Comparison of ENCODE assay signal across 8 cellular contexts in the genomic region with DNA sequence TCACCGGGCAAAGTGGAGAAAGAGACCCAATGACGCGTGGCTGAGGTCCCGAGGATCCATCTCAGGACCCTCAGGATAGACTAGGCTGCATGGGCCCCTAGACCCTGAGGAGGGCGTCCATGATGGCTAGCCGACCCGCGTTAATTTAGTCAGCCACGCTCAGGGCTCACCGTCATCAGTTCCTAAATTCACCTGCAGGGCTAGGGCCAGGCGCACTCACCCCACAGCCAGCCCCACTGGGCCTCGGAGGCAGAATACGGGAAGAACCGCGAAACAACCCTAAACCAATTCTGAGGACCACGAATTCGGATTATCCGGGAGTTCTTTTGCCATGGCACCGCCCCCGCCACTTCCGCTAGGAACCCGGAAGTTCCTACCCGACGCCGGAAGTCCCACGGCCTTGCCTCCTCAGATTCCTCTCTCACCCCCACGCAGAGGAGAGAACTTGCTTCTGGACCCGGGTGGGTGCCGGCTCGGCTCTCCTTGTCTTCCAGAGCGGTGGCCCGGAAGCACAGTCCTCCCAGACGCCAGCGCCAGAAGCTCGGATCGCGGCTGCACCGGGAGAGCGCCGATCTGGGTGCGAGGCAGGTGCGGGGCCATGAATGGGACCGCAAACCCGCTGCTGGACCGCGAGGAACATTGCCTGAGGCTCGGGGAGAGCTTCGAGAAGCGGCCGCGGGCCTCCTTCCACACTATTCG. TPM values are rescaled to one million over a fixed set of nuclear protein-coding genes. Genes with fewer than 3 reads are reported as not detected.
DNase-seq lines count a peak whose midpoint lies in the region; ATAC-seq and TF ChIP-seq lines count a peak whose summit lies in the region.

A gene (plus strand): TSS at position 417 of the 699 bp plus-strand sequence. CDS start 182 bp downstream, at position 599.
A gene with protein sequence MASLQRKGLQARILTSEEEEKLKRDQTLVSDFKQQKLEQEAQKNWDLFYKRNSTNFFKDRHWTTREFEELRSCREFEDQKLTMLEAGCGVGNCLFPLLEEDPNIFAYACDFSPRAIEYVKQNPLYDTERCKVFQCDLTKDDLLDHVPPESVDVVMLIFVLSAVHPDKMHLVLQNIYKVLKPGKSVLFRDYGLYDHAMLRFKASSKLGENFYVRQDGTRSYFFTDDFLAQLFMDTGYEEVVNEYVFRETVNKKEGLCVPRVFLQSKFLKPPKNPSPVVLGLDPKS (minus strand): TSS at position 363 of the 699 bp plus-strand sequence. CDS start 1,033 bp downstream, outside the sequence.

- no peak for TF ChIP-seq EP300 in gastroesophageal sphincter (IDR thresholded peaks at IDR 0.05)

- peaks cover 7% of the 10 kb centered on the region for H3K4me1 ChIP-seq in SJSA1 (replicated peaks)
- peaks cover 0 to 55% (median 18%) of the 10 kb centered on the region in 3 donors for H3K4me1 ChIP-seq in gastroesophageal sphincter

- WGBS in gastroesophageal sphincter (ENCODE audit: low coverage in 1 of 2), 2 donors = 2 to 3% methylated on average over 7 to 13 of the region's 52 CpGs

- peak within 1 kb of the TSS; percentile 46 for H3K27ac ChIP-seq in SJSA1
- peak within 1 kb of the TSS; percentile 80 to 88 (median 86) for H3K27ac ChIP-seq in gastroesophageal sphincter

- TF ChIP-seq CTCF in gastroesophageal sphincter (IDR thresholded peaks at IDR 0.05) = peak in 1 of 4 experiments; percentile 32

- H3K4me3 ChIP-seq in SJSA1 = peak within 1 kb of the TSS; percentile 86
- H3K4me3 ChIP-seq in gastroesophageal sphincter = peak within 1 kb of the TSS; percentile 82 to 99

- no peaks in the 10 kb centered on the region for H3K27me3 ChIP-seq in SJSA1 (replicated peaks)
- no peaks in the 10 kb centered on the region for H3K27me3 ChIP-seq in gastroesophageal sphincter

- H3K9me3 ChIP-seq in SJSA1 (replicated peaks) (no peaks in the 10 kb centered on the region), gastroesophageal sphincter (no peaks in the 10 kb centered on the region)

- ATAC-seq in gastroesophageal sphincter = peak; percentile 83

- peak in 1 of 2 donors; percentile 25 for TF ChIP-seq POLR2A in gastroesophageal sphincter (IDR thresholded peaks at IDR 0.05)

- H3K36me3 ChIP-seq in SJSA1 (peaks cover 48% of the 10 kb centered on the region), gastroesophageal sphincter (peaks cover 0 to 54% of the 10 kb centered on the region in 2 donors)

- DNase-seq in ELF-1 (ENCODE audit: low read depth, low spot score) (peak; percentile 85), GOT3 (lab: John Stamatoyannopoulos, UW) (peak; percentile 53), LoVo (ENCODE audit: low spot score) (peak; percentile 81), SJSA1 (ENCODE audit: low read depth in 1 of 2, low spot score in 2 of 2) (peak; percentile 71 to 76), nucleus accumbens (lab: John Stamatoyannopoulos, UW) (peak; percentile 11 to 93 (median 74)), superior temporal gyrus (ENCODE audit: extremely low spot score) (peak; percentile 91)
- peak; percentile 42 to 81 (median 64) for DNase-seq in activated naive CD4-positive, alpha-beta T cell (lab: John Stamatoyannopoulos, UW)

RNA-seq across cellular contexts. Expression of the first gene that starts in this region (rescaled TPM):
- total RNA-seq in SJSA1 (2014; rRNA removed; shearing (Covaris generic)) = 13.1 and 16.0 TPM in 2 replicates
- 10 to 100 TPM; 10.3 to 18.6 (median 15.6) TPM for total RNA-seq in gastroesophageal sphincter

RNA-seq across cellular contexts. Expression of the second gene that starts in this region (rescaled TPM):
- 19.3 and 32.2 TPM in 2 replicates for total RNA-seq in SJSA1 (2014; rRNA removed; shearing (Covaris generic))
- total RNA-seq in gastroesophageal sphincter = 10 to 100 TPM in 3 of 4 donors, 1 to 10 TPM in 1; 9.0 to 17.1 (median 11.7) TPM

Comparison
In these comparisons a context has a peak if more than half of its experiments do, and no peak if none do; other contexts are left out.
1. Peak in every context shown above with its lines: DNase-seq, ATAC-seq, H3K4me3 ChIP-seq and H3K27ac ChIP-seq.